8 cellular contexts compared by ENCODE assay signal in genomic region chr22:36350751-36351594, GRCh38. TPM values are rescaled to one million over a fixed set of nuclear protein-coding genes. Genes with fewer than 3 reads are reported as not detected.
DNase-seq lines count a peak whose midpoint lies in the region; ATAC-seq and TF ChIP-seq lines count a peak whose summit lies in the region.

No MANE protein-coding gene starts in this region.

- peaks cover 13% of the 10 kb centered on the region for H3K36me3 ChIP-seq in CD8-positive, alpha-beta memory T cell (ENCODE audit: insufficient read depth, low read length)
- no peaks in the 10 kb centered on the region for H3K36me3 ChIP-seq in prostate gland

- 18% methylated on average over 14 of the region's 14 CpGs for WGBS in prostate gland

- H3K27me3 Mint-ChIP-seq in CD8-positive, alpha-beta memory T cell: peaks cover 0 to 10% of the 10 kb centered on the region in 2 donors
- no peaks in the 10 kb centered on the region for H3K27me3 Mint-ChIP-seq in T-helper 17 cell

- peak overlapping the region; percentile 53 to 91 (median 72) for H3K4me3 Mint-ChIP-seq in CD8-positive, alpha-beta memory T cell
- H3K4me3 Mint-ChIP-seq in T-helper 17 cell: peak overlapping the region; percentile 76

- no peaks in the 10 kb centered on the region for H3K9me3 ChIP-seq in CD8-positive, alpha-beta memory T cell (ENCODE audit: low read length)
- H3K9me3 ChIP-seq in T-helper 17 cell (ENCODE audit: control insufficient read depth, low read length, poor library complexity, severe bottlenecking): no peaks in the 10 kb centered on the region
- no peaks in the 10 kb centered on the region for H3K9me3 ChIP-seq in prostate gland

- TF ChIP-seq CTCF in prostate gland (IDR thresholded peaks at IDR 0.05): no peak

- H3K27me3 ChIP-seq in CD8-positive, alpha-beta memory T cell (ENCODE audit: insufficient read depth, low read length, poor library complexity, severe bottlenecking): no peaks in the 10 kb centered on the region
- no peaks in the 10 kb centered on the region for H3K27me3 ChIP-seq in prostate gland (replicated peaks; ENCODE audit: insufficient read depth)

- no peak overlapping the region for H3K4me3 ChIP-seq in CD8-positive, alpha-beta memory T cell (ENCODE audit: low read length)
- H3K4me3 ChIP-seq in prostate gland: no peak overlapping the region

- ATAC-seq in T-helper 17 cell: peak; percentile 21

- peaks cover 92% of the 10 kb centered on the region for H3K4me1 ChIP-seq in CD8-positive, alpha-beta memory T cell (ENCODE audit: insufficient read depth, low read length)
- H3K4me1 ChIP-seq in prostate gland (replicated peaks): peaks cover 38% of the 10 kb centered on the region

- H3K9me3 Mint-ChIP-seq in CD8-positive, alpha-beta memory T cell: no peaks in the 10 kb centered on the region

- no peak for DNase-seq in CD8-positive, alpha-beta memory T cell
- DNase-seq in T-helper 17 cell (no peak), fibroblast of peridontal ligament (ENCODE audit: extremely low read depth) (peak; percentile 65), prostate gland (ENCODE audit: low spot score) (no peak), NCI-H510A treated with DMSO at 0.1 percent for 48 hours (lab: John Stamatoyannopoulos, UW) (no peak), SIG-M5 (lab: John Stamatoyannopoulos, UW) (no peak)
- no peak for DNase-seq in activated CD4-positive, CD25-positive, alpha-beta regulatory T cell treated with anti-CD3 and anti-CD28 coated beads, Interleukin-2, amount 50 U/mL, for 72 hours
- no peak for DNase-seq in stimulated activated CD4-positive, alpha-beta T cell treated with anti-CD3 and anti-CD28 coated beads, Interleukin-2, amount 100 ng/mL, for 48 hours

- POLR2A ChIA-PET in CD8-positive, alpha-beta memory T cell (lab: Charles Lee): interaction anchor here (0.6 to 3.1 kb wide), 3 partner anchors 14 to 27 kb away, joined by 3 to 13 read pairs (median 3); no protein-coding TSS in a partner anchor

- no peak overlapping the region for H3K27ac ChIP-seq in CD8-positive, alpha-beta memory T cell (ENCODE audit: low read depth, low read length)
- peak overlapping the region; percentile 96 to 99 for H3K27ac ChIP-seq in prostate gland

- peaks cover 0 to 49% (median 11%) of the 10 kb centered on the region in 3 donors for H3K36me3 Mint-ChIP-seq in CD8-positive, alpha-beta memory T cell
- H3K36me3 Mint-ChIP-seq in T-helper 17 cell (ENCODE audit: low read depth): peaks cover 4% of the 10 kb centered on the region

- H3K4me1 Mint-ChIP-seq in CD8-positive, alpha-beta memory T cell: peaks cover 85 to 95% (median 91%) of the 10 kb centered on the region in 3 donors
- peaks cover 64% of the 10 kb centered on the region for H3K4me1 Mint-ChIP-seq in T-helper 17 cell

- H3K27ac Mint-ChIP-seq in CD8-positive, alpha-beta memory T cell: peak overlapping the region; percentile 87 to 99 (median 95)
- peak overlapping the region; percentile 100 for H3K27ac Mint-ChIP-seq in T-helper 17 cell

- no peak for TF ChIP-seq POLR2A in prostate gland (IDR thresholded peaks at IDR 0.05)

- intact Hi-C loops in prostate gland (cut with DNase I): no loop called here

- CTCF ChIA-PET in CD8-positive, alpha-beta memory T cell (lab: Charles Lee): interaction anchor here (1.1 to 2.1 kb wide), 3 partner anchors 18 to 54 kb away, joined by 3 to 8 read pairs (median 5); no protein-coding TSS in a partner anchor

RNA-seq across cellular contexts. Expression of gene MYH9, which starts 36.8 kb away (rescaled TPM):
- total RNA-seq in CD8-positive, alpha-beta memory T cell: 100 to 1,000 TPM; 680 to 684 TPM
- polyA plus RNA-seq in CD8-positive, alpha-beta memory T cell: 425 TPM
- total RNA-seq in T-helper 17 cell (1,000 to 10,000 TPM; 1,038 to 1,220 TPM), prostate gland (100 to 1,000 TPM; 295 to 329 TPM)
